20 cellular contexts compared by ENCODE assay signal in genomic region chr10:69412232-69412631, GRCh38. TPM values are rescaled to one million over a fixed set of nuclear protein-coding genes. Genes with fewer than 3 reads are reported as not detected.
DNase-seq lines count a peak whose midpoint lies in the region; ATAC-seq, FAIRE-seq and TF ChIP-seq lines count a peak whose summit lies in the region.
"Had no signal": no experiment of that assay in that cellular context is flagged by ENCODE, and none has a peak within 500 bp of the region (broad histone marks: within the 10 kb centered on the region; RNA-seq: fewer than 3 reads in every experiment).

No MANE protein-coding gene starts in this region.

- WGBS in K562 (ENCODE audit: insufficient coverage, low coverage, missing lambda C conversion rate): 25% methylated on average over 3 of the region's 3 CpGs

- H3K4me2 ChIP-seq in K562 (ENCODE audit: insufficient read depth, low read length): no peak overlapping the region

- TF ChIP-seq CTCF in K562 (IDR thresholded peaks at IDR 0.05 in 2 of 3, conservative IDR thresholded peaks at IDR 0.05 in 1 of 3; ENCODE audit: insufficient read depth in 2 of 3, low read depth in 1 of 3, low read length in 3 of 3): no peak
- TF ChIP-seq CTCF in tibial artery (IDR thresholded peaks at IDR 0.05): no peak

- no peak for TF ChIP-seq EP300 in K562 (IDR thresholded peaks at IDR 0.05; ENCODE audit: low read length)

- no peak for TF ChIP-seq POLR2A in K562 (conservative IDR thresholded peaks at IDR 0.05)

- H3K9ac ChIP-seq in K562 (ENCODE audit: insufficient read depth in 1 of 2, low read depth in 2 of 2, low read length in 2 of 2): no peak overlapping the region
- H3K9ac ChIP-seq: BLaER1 treated with 17β-estradiol and CSF1 and Interleukin-3, amounts not matched to agents 10 nM and 100 nM had no signal

- H3K4me3 Mint-ChIP-seq in T-helper 17 cell: no peak overlapping the region
- H3K4me3 Mint-ChIP-seq: CD8-positive, alpha-beta memory T cell had no signal

- H3K9me1 ChIP-seq in K562 (ENCODE audit: control insufficient read depth, insufficient read depth, low read length): no peaks in the 10 kb centered on the region

- H3K79me2 ChIP-seq in K562 (ENCODE audit: control insufficient read depth, insufficient read depth, low read length): no peaks in the 10 kb centered on the region

- H3K4me3 ChIP-seq in K562 (no peak overlapping the region), muscle layer of duodenum (ENCODE audit: low read depth in 1 of 2, low read length in 2 of 2) (no peak overlapping the region), tibial artery (no peak overlapping the region)
- H3K4me3 ChIP-seq: BLaER1 treated with 17β-estradiol and CSF1 and Interleukin-3, amounts not matched to agents 10 nM and 100 nM; HAP-1; SK-N-MC had no signal

- H3K27me3 ChIP-seq in K562 (ENCODE audit: control insufficient read depth in 2 of 2, insufficient read depth in 2 of 2, low read length in 2 of 2) (peaks cover 19 to 36% of the 10 kb centered on the region in 2 experiments; a peak in 4 of 5 replicates), muscle layer of duodenum (ENCODE audit: low read depth, low read length) (no peaks in the 10 kb centered on the region), tibial artery (no peaks in the 10 kb centered on the region)

- intact Hi-C loops in K562 (cut with micrococcal nuclease) (loop anchor here (5.0 kb wide), 3 partner anchors 320 to 425 kb away; partner anchors contain the start of gene KIFBP), tibial artery (cut with DNase I; ENCODE audit: low total_unique reads) (loop anchor here (10.0 kb wide), 1 partner anchor 223 kb away; the partner anchor contains the start of gene FAM241B)

- no peak for ATAC-seq in T-helper 17 cell
- ATAC-seq in K562: no peak
- no peak for ATAC-seq in HG03139 (IDR thresholded peaks at IDR 0.05; ENCODE audit: unreplicated experiment)

- no peak overlapping the region for H2AFZ ChIP-seq in K562 (ENCODE audit: low read depth, low read length)

- H3K36me3 Mint-ChIP-seq in T-helper 17 cell (ENCODE audit: low read depth): no peaks in the 10 kb centered on the region
- H3K36me3 Mint-ChIP-seq: CD8-positive, alpha-beta memory T cell had no signal

- no peak for DNase-seq in T-helper 17 cell
- DNase-seq in K562 (ENCODE audit: extremely low read depth in 1 of 4, low spot score in 3 of 4): no peak
- no peak for DNase-seq in tibial artery
- no peak for DNase-seq in NCI-H510A (lab: John Stamatoyannopoulos, UW)
- DNase-seq in NCI-H146 (lab: John Stamatoyannopoulos, UW): no peak
- DNase-seq: CD8-positive, alpha-beta memory T cell; DMS79; NCI-H1436; NCI-H2029 treated with DMSO at 0.1 percent for 48 hours; NCI-H2171 treated with DMSO at 0.1 percent for 48 hours; NCI-H748 treated with DMSO at 0.1 percent for 48 hours; SHP77 had no signal

- H4K20me1 ChIP-seq in K562 (replicated peaks; ENCODE audit: control insufficient read depth, insufficient read depth, low read length): no peaks in the 10 kb centered on the region; the same call in 1 of the 2 replicates

- H3K27ac ChIP-seq in K562 (ENCODE audit: extremely low read depth, low read depth, low read length) (no peak overlapping the region), muscle layer of duodenum (ENCODE audit: low read length) (peak overlapping the region; percentile 4), tibial artery (peak overlapping the region; percentile 56 to 64)
- H3K27ac ChIP-seq: BLaER1 treated with 17β-estradiol and CSF1 and Interleukin-3, amounts not matched to agents 10 nM and 100 nM; SK-N-MC had no signal

- peak; percentile 51 for FAIRE-seq in K562 (lab: Jason Lieb, UNC)
- FAIRE-seq: D721Med, GM12892 had no signal

- H3K9me3 ChIP-seq in T-helper 17 cell (ENCODE audit: control insufficient read depth, low read length, poor library complexity, severe bottlenecking) (no peaks in the 10 kb centered on the region), K562 (replicated peaks; ENCODE audit: control insufficient read depth, insufficient read depth, low read depth, low read length) (no peaks in the 10 kb centered on the region), muscle layer of duodenum (ENCODE audit: control insufficient read depth in 1 of 2, low read length in 2 of 2) (no peaks in the 10 kb centered on the region), tibial artery (no peaks in the 10 kb centered on the region)
- H3K9me3 ChIP-seq: BLaER1 treated with 17β-estradiol and CSF1 and Interleukin-3, amounts not matched to agents 10 nM and 100 nM; HAP-1 had no signal

- POLR2A ChIA-PET in K562 (lab: Yijun Ruan, JAX): interaction anchor here (1.4 kb wide), 1 partner anchor 14 kb away, joined by 3 read pairs; no protein-coding TSS in a partner anchor

- in situ Hi-C loops in K562 (cut with MboI): loop anchor here (5.0 kb wide), 1 partner anchor 395 kb away; no protein-coding TSS in a partner anchor

- peaks cover 24 to 29% of the 10 kb centered on the region in 2 experiments for H3K4me1 ChIP-seq in K562 (replicated peaks in 1 of 2; ENCODE audit: control insufficient read depth in 2 of 2, insufficient read depth in 2 of 2, low read length in 2 of 2)
- peaks cover 3 to 27% of the 10 kb centered on the region in 2 donors for H3K4me1 ChIP-seq in muscle layer of duodenum (ENCODE audit: control insufficient read depth in 1 of 2, insufficient read depth in 2 of 2, low read length in 2 of 2)
- H3K4me1 ChIP-seq in tibial artery: peaks cover 8 to 35% (median 27%) of the 10 kb centered on the region in 4 donors

- CTCF ChIA-PET in K562 (lab: Yijun Ruan, JAX; ENCODE audit: low intra/inter-chr PET ratio): interaction anchor here (1.0 to 2.5 kb wide), 2 partner anchors 175 to 407 kb away, joined by 3 to 10 read pairs; no protein-coding TSS in a partner anchor

- peaks cover 8% of the 10 kb centered on the region for H3K4me1 Mint-ChIP-seq in T-helper 17 cell

- no peaks in the 10 kb centered on the region for H3K27me3 Mint-ChIP-seq in T-helper 17 cell

- no peak for TF ChIP-seq RAD21 in K562 (CRISPR knock-in tag; conservative IDR thresholded peaks at IDR 0.05 in 1 of 2, IDR thresholded peaks at IDR 0.05 in 1 of 2)

- no TSS peak for BruUV-seq in K562 (replicated peaks; lab: Mats Ljungman, UMichigan)

- H3K27ac Mint-ChIP-seq in T-helper 17 cell: peak overlapping the region; percentile 27
- H3K27ac Mint-ChIP-seq: CD8-positive, alpha-beta memory T cell had no signal

- H3K36me3 ChIP-seq in K562 (ENCODE audit: control insufficient read depth, insufficient read depth, low read length): no peaks in the 10 kb centered on the region
- H3K36me3 ChIP-seq in muscle layer of duodenum (ENCODE audit: control insufficient read depth in 1 of 2, insufficient read depth in 2 of 2, low read length in 2 of 2): no peaks in the 10 kb centered on the region
- no peaks in the 10 kb centered on the region for H3K36me3 ChIP-seq in tibial artery
- H3K36me3 ChIP-seq: BLaER1 treated with 17β-estradiol and CSF1 and Interleukin-3, amounts not matched to agents 10 nM and 100 nM; HAP-1 had no signal

TF ChIP-seq in K562, 482 proteins besides CTCF, POLR2A, EP300 and RAD21 (continues in another document):
- TF ChIP-seq NFATC3 (IDR thresholded peaks at IDR 0.05) (no peak), STAT5B (CRISPR knock-in tag; IDR thresholded peaks at IDR 0.05) (no peak), ZNF830 (CRISPR knock-in tag; IDR thresholded peaks at IDR 0.05) (no peak), TCF15 (CRISPR knock-in tag; IDR thresholded peaks at IDR 0.05) (no peak), RBM17 (IDR thresholded peaks at IDR 0.05; ENCODE audit: borderline replicate concordance, low read depth, low read length) (no peak)

RNA-seq across cellular contexts. Expression of gene TACR2, which starts 4.5 kb away (rescaled TPM):
- total RNA-seq in T-helper 17 cell (not detected), K562 (2014; rRNA removed) (not detected in 2 replicates), K562 (2014; rRNA removed; fragmentation: Illumina TruSeq; extraction: Trizol) (not detected in 2 replicates), K562 (2015; rRNA removed; fragmentation: Illumina TruSeq; extraction: Trizol) (not detected in 2 replicates), K562 (2021) (not detected in 2 replicates)
- total RNA-seq in K562 (2011; cell fraction: chromatin; rRNA removed; ENCODE audit: low replicate concordance): not detected in 2 replicates
- total RNA-seq in K562 (2011; cell fraction: nucleolus; rRNA removed): not detected in 2 replicates
- total RNA-seq in K562 (2011; cell fraction: nucleoplasm; rRNA removed): not detected in 2 replicates
- polyA plus RNA-seq in K562 (2011; rRNA removed) (not detected in 2 replicates), K562 (2014; fragmentation: Illumina TruSeq; extraction: Trizol) (not detected in 2 replicates), K562 (2014; fragmentation: Nextera tagmentation; extraction: Ambion mirVana) (not detected), K562 (2014; rRNA removed) (not detected in 2 replicates)
- not detected in 2 replicates for polyA plus RNA-seq in K562 (2011; cell fraction: cytosol; rRNA removed)
- polyA plus RNA-seq in K562 (2011; cell fraction: nucleus; rRNA removed): not detected in 2 replicates
- polyA plus RNA-seq in K562 (2012): 0.20 and 0.22 TPM in 2 replicates
- not detected in 2 replicates for polyA minus RNA-seq in K562 (2011; rRNA and poly(A)+ RNA removed)
- polyA minus RNA-seq in K562 (2011; cell fraction: cytosol; rRNA and poly(A)+ RNA removed): not detected in 2 replicates
- not detected in 2 replicates for polyA minus RNA-seq in K562 (2011; cell fraction: nucleus; rRNA and poly(A)+ RNA removed)
- total RNA-seq: CD8-positive, alpha-beta memory T cell; NCI-H460 had no signal
- polyA plus RNA-seq: CD8-positive, alpha-beta memory T cell had no signal

RNA-seq across cellular contexts. Expression of gene TSPAN15, which starts 39.0 kb away (rescaled TPM):
- 10 to 100 TPM; 20.3 to 28.7 TPM for total RNA-seq in T-helper 17 cell
- 0.95 TPM in 1 of 2 replicates, not detected in the other for total RNA-seq in K562 (2011; cell fraction: chromatin; rRNA removed; ENCODE audit: low replicate concordance)
- 0.17 and 0.66 TPM in 2 replicates for total RNA-seq in K562 (2011; cell fraction: nucleolus; rRNA removed)
- total RNA-seq in K562 (2011; cell fraction: nucleoplasm; rRNA removed): 0.38 TPM in 1 of 2 replicates, not detected in the other
- 0.78 and 1.0 TPM in 2 replicates for total RNA-seq in K562 (2014; rRNA removed)
- total RNA-seq in K562 (2014; rRNA removed; fragmentation: Illumina TruSeq; extraction: Trizol): 0.33 and 0.35 TPM in 2 replicates
- 0.19 and 0.36 TPM in 2 replicates for total RNA-seq in K562 (2015; rRNA removed; fragmentation: Illumina TruSeq; extraction: Trizol)
- 0.53 and 0.83 TPM in 2 replicates for total RNA-seq in K562 (2021)
- 0.45 and 0.64 TPM in 2 replicates for polyA plus RNA-seq in K562 (2011; rRNA removed)
- 0.81 and 0.88 TPM in 2 replicates for polyA plus RNA-seq in K562 (2011; cell fraction: cytosol; rRNA removed)
- 0.71 and 0.73 TPM in 2 replicates for polyA plus RNA-seq in K562 (2011; cell fraction: nucleus; rRNA removed)
- polyA plus RNA-seq in K562 (2012): 0.59 and 0.89 TPM in 2 replicates
- polyA plus RNA-seq in K562 (2014; fragmentation: Illumina TruSeq; extraction: Trizol): 0.26 and 0.45 TPM in 2 replicates
- polyA plus RNA-seq in K562 (2014; fragmentation: Nextera tagmentation; extraction: Ambion mirVana): not detected
- polyA plus RNA-seq in K562 (2014; rRNA removed): 0.36 and 1.2 TPM in 2 replicates
- 0.48 and 0.53 TPM in 2 replicates for polyA minus RNA-seq in K562 (2011; rRNA and poly(A)+ RNA removed)
- 0.95 and 2.6 TPM in 2 replicates for polyA minus RNA-seq in K562 (2011; cell fraction: cytosol; rRNA and poly(A)+ RNA removed)
- 1.1 TPM in 2 replicates for polyA minus RNA-seq in K562 (2011; cell fraction: nucleus; rRNA and poly(A)+ RNA removed)

Comparison
In these comparisons a context has a peak if more than half of its experiments do, and no peak if none do; other contexts are left out.
1. RNA of gene TSPAN15, which starts 39.0 kb away (total RNA-seq): 20.3 to 28.7 TPM in T-helper 17 cell; 0.17 to 1.0 TPM in K562; every median in the first group is over 10 times any median in the second.